1 cellular context compared by ENCODE assay signal in genomic region chr7:149564340-149565095, GRCh38.
TF ChIP-seq lines count a peak whose summit lies in the region.

No MANE protein-coding gene starts in this region.

TF ChIP-seq in K562, 482 proteins besides CTCF, POLR2A, EP300 and RAD21 (continued from another document):
- TF ChIP-seq ZNF707 (CRISPR knock-in tag; conservative IDR thresholded peaks at IDR 0.05) = no peak
- no peak for TF ChIP-seq TAF1 (IDR thresholded peaks at IDR 0.05; ENCODE audit: control insufficient read depth, extremely low read depth, insufficient read depth, low read length, severe bottlenecking)
- no peak for TF ChIP-seq RHOXF2B (CRISPR knock-in tag; conservative IDR thresholded peaks at IDR 0.05)
- 0 out of 2 replicates have a peak, but pooled peaks have one; percentile 65 for TF ChIP-seq PTRF (tag; IDR thresholded peaks at IDR 0.05)
- TF ChIP-seq ELF1 (tag; IDR thresholded peaks at IDR 0.05) = no peak
- TF ChIP-seq ZNF124 (CRISPR knock-in tag; IDR thresholded peaks at IDR 0.05) = no peak
- peak; percentile 79 for TF ChIP-seq TCF3 (CRISPR knock-in tag; IDR thresholded peaks at IDR 0.05)
- no peak for TF ChIP-seq ATF1 (CRISPR knock-in tag; IDR thresholded peaks at IDR 0.05)
- TF ChIP-seq ATF1 (tag; IDR thresholded peaks at IDR 0.05) = no peak
- no peak for TF ChIP-seq YBX1 (IDR thresholded peaks at IDR 0.05)
- TF ChIP-seq SRSF7 (optimal IDR thresholded peaks at IDR 0.05; ENCODE audit: low read depth, low read length) = no peak
- no peak for TF ChIP-seq ZNF282 (CRISPR knock-in tag; IDR thresholded peaks at IDR 0.05)
- TF ChIP-seq RBM34 (IDR thresholded peaks at IDR 0.05; ENCODE audit: borderline replicate concordance, insufficient read depth, low read length) = no peak
